16 cellular contexts compared by ENCODE assay signal in the genomic region with DNA sequence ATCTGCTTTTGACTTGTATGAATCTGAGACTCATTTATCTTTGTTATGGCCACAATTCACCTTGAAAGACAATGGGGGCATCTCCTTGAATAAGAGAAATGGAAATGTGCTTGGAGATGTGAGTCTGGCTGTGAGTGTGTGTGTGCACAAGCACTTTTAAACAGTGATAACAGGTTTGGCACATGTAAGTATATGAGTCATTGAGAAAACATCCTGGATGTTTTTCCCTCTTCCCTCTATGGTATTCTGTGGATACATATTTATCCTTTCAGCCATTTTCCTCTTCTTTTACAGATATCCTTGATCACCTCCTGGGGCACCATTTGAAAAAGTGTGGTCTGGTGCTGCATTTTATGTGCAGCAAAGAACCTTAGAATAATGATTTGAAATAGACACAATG.
A peak's percentile ranks its signal among the peaks of the same experiment; 100 is the strongest.
DNase-seq lines count a peak whose midpoint lies in the region; ATAC-seq, FAIRE-seq and TF ChIP-seq lines count a peak whose summit lies in the region.
"Had no signal": no experiment of that assay in that cellular context is flagged by ENCODE, and none has a peak within 500 bp of the region (broad histone marks: within the 10 kb centered on the region; RNA-seq: fewer than 3 reads in every experiment).

No MANE protein-coding gene starts in this region.

- no peak overlapping the region for H3K4me3 ChIP-seq in PC-3 (ENCODE audit: low read length)
- H3K4me3 ChIP-seq in fibroblast of pulmonary artery (replicated peaks; ENCODE audit: low read depth, low read length) = no peak overlapping the region
- H3K4me3 ChIP-seq in lower leg skin (ENCODE audit: low read depth, poor library complexity, severe bottlenecking) = no peak overlapping the region
- H3K4me3 ChIP-seq: vagina had no signal

- peak; percentile 66 for FAIRE-seq in urothelium cell line (lab: Jason Lieb, UNC)

- H3K4me2 ChIP-seq in PC-3 (ENCODE audit: low read length) = peak overlapping the region; percentile 51; the same call in 1 of the 2 replicates

- H3K4me1 ChIP-seq in PC-3 (ENCODE audit: insufficient read depth, low read length) = peaks cover 56% of the 10 kb centered on the region

- CTCF ChIA-PET in PC-3 (lab: Charles Lee) = no interaction called here

- no peaks in the 10 kb centered on the region for H3K36me3 ChIP-seq in PC-3 (ENCODE audit: low read depth, low read length)
- H3K36me3 ChIP-seq: vagina had no signal

- TF ChIP-seq CTCF in PC-3 (conservative IDR thresholded peaks at IDR 0.05; ENCODE audit: low read depth, low read length) = no peak
- no peak for TF ChIP-seq CTCF in fibroblast of pulmonary artery (IDR thresholded peaks at IDR 0.05; ENCODE audit: low read length, missing control alignments)
- TF ChIP-seq CTCF in lower leg skin (IDR thresholded peaks at IDR 0.05) = no peak

- H2AFZ ChIP-seq in PC-3 (ENCODE audit: low read length) = no peak overlapping the region

- H3K9me2 ChIP-seq in PC-3 (replicated peaks; ENCODE audit: low read length) = no peaks in the 10 kb centered on the region

- TF ChIP-seq POLR2A in lower leg skin (IDR thresholded peaks at IDR 0.05) = no peak

- POLR2A ChIA-PET in PC-3 (lab: Charles Lee; ENCODE audit: unreplicated experiment) = no interaction called here

- H4K20me1 ChIP-seq in PC-3 (ENCODE audit: low read length) = no peaks in the 10 kb centered on the region

- no TSS peak for BruUV-seq in PC-3 (replicated peaks; lab: Mats Ljungman, UMichigan)

- peaks cover 9% of the 10 kb centered on the region for H3F3A ChIP-seq in PC-3 (ENCODE audit: low read length, unreplicated experiment)

- H3K27me3 ChIP-seq in PC-3 (ENCODE audit: low read length) = no peaks in the 10 kb centered on the region
- H3K27me3 ChIP-seq: vagina had no signal

- no peaks in the 10 kb centered on the region for H3K79me2 ChIP-seq in PC-3 (ENCODE audit: low read length)

- ATAC-seq in Right ventricle myocardium superior (ENCODE audit: poor library complexity) (peak; percentile 46), PC-3 (peak; percentile 55), HG03521 (IDR thresholded peaks at IDR 0.05; ENCODE audit: unreplicated experiment) (no peak)
- ATAC-seq: effector memory CD8-positive, alpha-beta T cell; HCT116 had no signal

- H3K9ac ChIP-seq in PC-3 (ENCODE audit: low read length) = no peak overlapping the region

- DNase-seq in Right ventricle myocardium superior = no peak
- no peak for DNase-seq in cardiac septum (ENCODE audit: low spot score)
- DNase-seq in PC-3 = peak; percentile 81
- DNase-seq in fibroblast of pulmonary artery (ENCODE audit: low read depth) = peak; percentile 70
- DNase-seq in urothelium cell line (ENCODE audit: low spot score) = peak; percentile 36
- DNase-seq in hepatic stellate cell (ENCODE audit: low spot score) = no peak
- no peak for DNase-seq in lower leg skin (ENCODE audit: low spot score in 2 of 2)
- DNase-seq: activated CD4-positive, alpha-beta T cell treated with anti-CD3 and anti-CD28 coated beads, Interleukin-2, amount 10 ng/mL, durations not matched to agents 7 days and 5 days; DND-41; effector memory CD8-positive, alpha-beta T cell; hippocampal formation; mesendoderm; occipital lobe had no signal

- peak overlapping the region; percentile 84 for H3K27ac ChIP-seq in PC-3 (ENCODE audit: low read length)
- H3K27ac ChIP-seq: vagina had no signal

- intact Hi-C loops in Right ventricle myocardium superior (cut with DNase I) (no loop called here), cardiac septum (cut with DNase I) (no loop called here), PC-3 (cut with micrococcal nuclease) (loop anchor here (5.0 to 10.0 kb wide), 3 partner anchors 104 to 252 kb away; no protein-coding TSS in a partner anchor), lower leg skin (cut with DNase I; ENCODE audit: low total_unique reads) (no loop called here)

- no peaks in the 10 kb centered on the region for H3K9me3 ChIP-seq in PC-3 (ENCODE audit: low read length)
- H3K9me3 ChIP-seq: vagina had no signal

Comparison
In these comparisons a context has a peak if more than half of its experiments do, and no peak if none do; other contexts are left out.
1. DNase-seq: peak in PC-3 (single experiment), fibroblast of pulmonary artery (single experiment) and urothelium cell line (single experiment); none in Right ventricle myocardium superior (single experiment), cardiac septum (single experiment), hepatic stellate cell (single experiment) and lower leg skin (0 of 2).